In genomic region chr15:37931321-37931720, GRCh38 we compare ENCODE assay signal across 28 cellular contexts. TPM values are rescaled to one million over a fixed set of nuclear protein-coding genes. Genes with fewer than 3 reads are reported as not detected.
"Had no signal": no experiment of that assay in that cellular context is flagged by ENCODE, and none has a peak within 500 bp of the region (broad histone marks: within the 10 kb centered on the region; RNA-seq: fewer than 3 reads in every experiment).

No MANE protein-coding gene starts in this region.

- H3K4me3 ChIP-seq: breast epithelium, SJCRH30 had no signal

- H3K27ac ChIP-seq: breast epithelium, SJCRH30 had no signal

- H3K9me3 Mint-ChIP-seq: activated B cell treated with CpG ODN at 0.5 μM for 24 hours; activated CD4-positive, alpha-beta T cell treated with anti-CD3 and anti-CD28 coated beads, Interleukin-2, amount 10 ng/mL, durations not matched to agents 24 days and 14 days; activated naive CD4-positive, alpha-beta T cell treated with anti-CD3 and anti-CD28 coated beads, Interleukin-2, amount 10 ng/mL, durations not matched to agents 7 days and 5 days; activated T-cell treated with anti-CD3 and anti-CD28 coated beads, Interleukin-2, amount 50 U/mL, for 24 hours had no signal

- H3K36me3 ChIP-seq: breast epithelium, SJCRH30 had no signal

- H3K27ac Mint-ChIP-seq: activated B cell treated with CpG ODN at 0.5 μM for 24 hours; activated CD4-positive, alpha-beta T cell treated with anti-CD3 and anti-CD28 coated beads, Interleukin-2, amount 10 ng/mL, durations not matched to agents 24 days and 14 days; activated CD8-positive, alpha-beta memory T cell treated with anti-CD3 and anti-CD28 coated beads, Interleukin-2, amount 10 ng/mL, durations not matched to agents 7 days and 5 days; activated naive CD4-positive, alpha-beta T cell treated with anti-CD3 and anti-CD28 coated beads, Interleukin-2, amount 10 ng/mL, durations not matched to agents 7 days and 5 days; activated naive CD8-positive, alpha-beta T cell treated with anti-CD3 and anti-CD28 coated beads for 36 hours; activated T-cell treated with anti-CD3 and anti-CD28 coated beads, Interleukin-2, amount 50 U/mL, for 24 hours had no signal

- H3K4me1 Mint-ChIP-seq: activated B cell treated with CpG ODN at 0.5 μM for 24 hours; activated CD4-positive, alpha-beta T cell treated with anti-CD3 and anti-CD28 coated beads, Interleukin-2, amount 10 ng/mL, durations not matched to agents 24 days and 14 days; activated CD8-positive, alpha-beta memory T cell treated with anti-CD3 and anti-CD28 coated beads, Interleukin-2, amount 10 ng/mL, durations not matched to agents 7 days and 5 days; activated naive CD4-positive, alpha-beta T cell treated with anti-CD3 and anti-CD28 coated beads, Interleukin-2, amount 10 ng/mL, durations not matched to agents 7 days and 5 days; activated naive CD8-positive, alpha-beta T cell treated with anti-CD3 and anti-CD28 coated beads for 36 hours had no signal

- H3K27me3 Mint-ChIP-seq: activated CD4-positive, alpha-beta T cell treated with anti-CD3 and anti-CD28 coated beads, Interleukin-2, amount 10 ng/mL, durations not matched to agents 24 days and 14 days; activated CD8-positive, alpha-beta memory T cell treated with anti-CD3 and anti-CD28 coated beads, Interleukin-2, amount 10 ng/mL, durations not matched to agents 7 days and 5 days; activated naive CD4-positive, alpha-beta T cell treated with anti-CD3 and anti-CD28 coated beads, Interleukin-2, amount 10 ng/mL, durations not matched to agents 7 days and 5 days; activated T-cell treated with anti-CD3 and anti-CD28 coated beads, Interleukin-2, amount 50 U/mL, for 24 hours had no signal

- H3K36me3 Mint-ChIP-seq: activated CD8-positive, alpha-beta memory T cell treated with anti-CD3 and anti-CD28 coated beads, Interleukin-2, amount 10 ng/mL, durations not matched to agents 7 days and 5 days; activated naive CD4-positive, alpha-beta T cell treated with anti-CD3 and anti-CD28 coated beads, Interleukin-2, amount 10 ng/mL, durations not matched to agents 7 days and 5 days; activated naive CD8-positive, alpha-beta T cell treated with anti-CD3 and anti-CD28 coated beads for 36 hours had no signal

- ATAC-seq: activated CD8-positive, alpha-beta memory T cell treated with anti-CD3 and anti-CD28 coated beads, Interleukin-2, amount 10 ng/mL, durations not matched to agents 7 days and 5 days; Panc1 had no signal

- H3K9me3 ChIP-seq: breast epithelium, SJCRH30 had no signal

- H3K4me1 ChIP-seq: breast epithelium, SJCRH30 had no signal

- H3K27me3 ChIP-seq: breast epithelium, SJCRH30 had no signal

- DNase-seq: activated B cell treated with CpG ODN at 0.5 μM for 24 hours; activated CD4-positive, alpha-beta T cell treated with anti-CD3 and anti-CD28 coated beads for 1 hour; activated CD4-positive, alpha-beta T cell treated with anti-CD3 and anti-CD28 coated beads, Interleukin-2, amount 10 ng/mL, durations not matched to agents 24 days and 14 days; activated CD4-positive, alpha-beta T cell treated with anti-CD3 and anti-CD28 coated beads, Interleukin-2, amount 50 U/mL, for 48 hours; activated CD8-positive, alpha-beta memory T cell treated with anti-CD3 and anti-CD28 coated beads, Interleukin-2, amount 10 ng/mL, durations not matched to agents 7 days and 5 days; activated effector memory CD4-positive, alpha-beta T cell treated with anti-CD3 and anti-CD28 coated beads, Interleukin-2, amount 50 U/mL, for 16 hours; activated naive CD4-positive, alpha-beta T cell treated with anti-CD3 and anti-CD28 coated beads, Interleukin-2, amount 10 ng/mL, durations not matched to agents 7 days and 5 days; activated naive CD8-positive, alpha-beta T cell treated with anti-CD3 and anti-CD28 coated beads for 36 hours; activated T-cell treated with anti-CD3 and anti-CD28 coated beads, Interleukin-2, amount 50 U/mL, for 24 hours; anterior cingulate cortex; caudate nucleus; NCI-H1092; NCI-H1417; NCI-H1930; NCI-H2171; NCI-H526; NCI-H774; Right ventricle myocardium superior; RPMI8226; SJCRH30; T-helper 2 cell; T1000 had no signal

- H3K4me3 Mint-ChIP-seq: activated B cell treated with CpG ODN at 0.5 μM for 24 hours; activated CD4-positive, alpha-beta T cell treated with anti-CD3 and anti-CD28 coated beads, Interleukin-2, amount 10 ng/mL, durations not matched to agents 24 days and 14 days; activated CD8-positive, alpha-beta memory T cell treated with anti-CD3 and anti-CD28 coated beads, Interleukin-2, amount 10 ng/mL, durations not matched to agents 7 days and 5 days; activated naive CD4-positive, alpha-beta T cell treated with anti-CD3 and anti-CD28 coated beads, Interleukin-2, amount 10 ng/mL, durations not matched to agents 7 days and 5 days; activated naive CD8-positive, alpha-beta T cell treated with anti-CD3 and anti-CD28 coated beads for 36 hours; activated T-cell treated with anti-CD3 and anti-CD28 coated beads, Interleukin-2, amount 50 U/mL, for 24 hours had no signal

RNA-seq across cellular contexts. Expression of gene TMCO5A, which starts 3.1 kb away (rescaled TPM):
- total RNA-seq: activated B cell treated with CpG ODN at 0.5 μM for 24 hours; activated CD4-positive, alpha-beta T cell treated with anti-CD3 and anti-CD28 coated beads, Interleukin-2, amount 10 ng/mL, durations not matched to agents 24 days and 14 days; activated CD8-positive, alpha-beta memory T cell treated with anti-CD3 and anti-CD28 coated beads, Interleukin-2, amount 10 ng/mL, durations not matched to agents 7 days and 5 days; activated naive CD8-positive, alpha-beta T cell treated with anti-CD3 and anti-CD28 coated beads for 36 hours; breast epithelium; cerebellum; MCF 10A; NCI-H460; OCI-LY7; Right ventricle myocardium superior; SJCRH30 had no signal
